ENCODE assay signal across 28 cellular contexts in genomic region chr10:96233959-96234358, GRCh38. TPM values are rescaled to one million over a fixed set of nuclear protein-coding genes. Genes with fewer than 3 reads are reported as not detected.
"Had no signal": no experiment of that assay in that cellular context is flagged by ENCODE, and none has a peak within 500 bp of the region (broad histone marks: within the 10 kb centered on the region; RNA-seq: fewer than 3 reads in every experiment).

No MANE protein-coding gene starts in this region.

- ATAC-seq: activated CD4-positive, alpha-beta T cell treated with anti-CD3 and anti-CD28 coated beads for 36 hours; activated T-cell treated with anti-CD3 and anti-CD28 coated beads, Interleukin-2, amount 50 U/mL, for 72 hours; body of pancreas; effector memory CD8-positive, alpha-beta T cell; gastrocnemius medialis; mucosa of descending colon; right lobe of liver; stimulated activated naive CD8-positive, alpha-beta T cell treated with anti-CD3 and anti-CD28 coated beads, Interleukin-15, Interleukin-2, amounts not matched to agents 100 U/mL and 50 U/mL, for 24 hours had no signal

- H3K9me3 Mint-ChIP-seq: activated T-cell treated with anti-CD3 and anti-CD28 coated beads, Interleukin-2, amount 50 U/mL, for 72 hours; effector memory CD8-positive, alpha-beta T cell; nephron progenitor cell had no signal

- H3K9me3 ChIP-seq: body of pancreas, gastrocnemius medialis, mucosa of descending colon, neutrophil, right lobe of liver, testis, transverse colon had no signal

- H3K27ac Mint-ChIP-seq: activated CD4-positive, alpha-beta T cell treated with anti-CD3 and anti-CD28 coated beads for 36 hours; activated naive CD8-positive, alpha-beta T cell; activated T-cell treated with anti-CD3 and anti-CD28 coated beads, Interleukin-2, amount 50 U/mL, for 72 hours; effector memory CD8-positive, alpha-beta T cell; nephron progenitor cell had no signal

- H3K4me3 ChIP-seq: body of pancreas, cardiac muscle cell, coronary artery, dorsolateral prefrontal cortex, gastrocnemius medialis, lung, mucosa of descending colon, right lobe of liver, testis, transverse colon had no signal

- H3K4me1 Mint-ChIP-seq: activated CD4-positive, alpha-beta T cell treated with anti-CD3 and anti-CD28 coated beads for 36 hours had no signal

- DNase-seq: activated CD4-positive, alpha-beta T cell treated with anti-CD3 and anti-CD28 coated beads for 36 hours; activated CD4-positive, CD25-positive, alpha-beta regulatory T cell; activated naive CD4-positive, alpha-beta T cell; activated T-cell treated with anti-CD3 and anti-CD28 coated beads for 4 hours; activated T-cell treated with anti-CD3 and anti-CD28 coated beads, Interleukin-2, amount 50 U/mL, for 72 hours; aorta; body of pancreas; dorsolateral prefrontal cortex; effector memory CD8-positive, alpha-beta T cell; erythroblast; gastrocnemius medialis; glutamatergic neuron; hippocampal formation; kidney; mucosa of descending colon; nephron progenitor cell; right lobe of liver; stimulated activated CD4-positive, alpha-beta T cell treated with anti-CD3 and anti-CD28 coated beads, Interleukin-2, amount 100 ng/mL, for 48 hours; stimulated activated naive CD8-positive, alpha-beta T cell treated with anti-CD3 and anti-CD28 coated beads, Interleukin-15, Interleukin-2, amounts not matched to agents 100 U/mL and 50 U/mL, for 24 hours; T-helper 2 cell; testis; transverse colon had no signal

- H3K36me3 ChIP-seq: cardiac muscle cell, gastrocnemius medialis, neutrophil, transverse colon had no signal

- H3K27ac ChIP-seq: body of pancreas, cardiac muscle cell, coronary artery, dorsolateral prefrontal cortex, gastrocnemius medialis, neutrophil, testis, transverse colon had no signal

- H3K36me3 Mint-ChIP-seq: activated naive CD8-positive, alpha-beta T cell had no signal

- H3K27me3 ChIP-seq: body of pancreas, cardiac muscle cell, gastrocnemius medialis, right lobe of liver, testis, transverse colon had no signal

- H3K27me3 Mint-ChIP-seq: activated CD4-positive, alpha-beta T cell treated with anti-CD3 and anti-CD28 coated beads for 36 hours; activated naive CD8-positive, alpha-beta T cell had no signal

- H3K4me1 ChIP-seq: gastrocnemius medialis, testis had no signal

- H3K4me3 Mint-ChIP-seq: activated CD4-positive, alpha-beta T cell treated with anti-CD3 and anti-CD28 coated beads for 36 hours; activated naive CD8-positive, alpha-beta T cell; activated T-cell treated with anti-CD3 and anti-CD28 coated beads, Interleukin-2, amount 50 U/mL, for 72 hours; effector memory CD8-positive, alpha-beta T cell; nephron progenitor cell had no signal

RNA-seq across cellular contexts. Expression of gene BLNK, which starts 37.4 kb away (rescaled TPM):
- total RNA-seq: activated CD4-positive, alpha-beta T cell treated with anti-CD3 and anti-CD28 coated beads for 36 hours; cardiac muscle cell; osteocyte had no signal
